8 cellular contexts compared by ENCODE assay signal in the genomic region with DNA sequence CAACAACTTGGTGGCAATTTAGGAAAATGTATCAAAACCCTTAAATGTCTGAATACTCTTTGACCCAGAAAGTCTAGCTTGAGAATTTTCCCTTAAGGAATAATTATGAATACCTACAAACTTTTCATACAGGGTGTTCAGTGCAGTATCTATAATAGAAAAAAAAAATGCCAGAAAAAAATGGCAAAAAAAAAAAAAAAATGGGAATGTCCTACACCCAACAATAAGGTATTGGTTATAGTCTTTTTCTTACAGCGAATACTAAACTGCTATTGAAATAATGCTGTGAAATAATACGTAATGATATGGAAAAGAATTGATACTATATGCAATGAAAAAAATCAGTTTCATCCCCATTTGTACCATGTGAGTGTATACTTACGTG. TPM values are rescaled to one million over a fixed set of nuclear protein-coding genes. Genes with fewer than 3 reads are reported as not detected.
DNase-seq lines count a peak whose midpoint lies in the region; ATAC-seq and TF ChIP-seq lines count a peak whose summit lies in the region.

No MANE protein-coding gene starts in this region.

- peak overlapping the region; percentile 78 for H2AFZ ChIP-seq in neuronal stem cell (ENCODE audit: low read length)

- no peak for DNase-seq in CD4-positive, alpha-beta T cell
- no peak for DNase-seq in NT2/D1 (ENCODE audit: low read depth, low spot score)
- DNase-seq in neuronal stem cell (ENCODE audit: low spot score) = no peak
- DNase-seq in NCI-H510A (lab: John Stamatoyannopoulos, UW) = no peak
- DNase-seq in CD1c-positive myeloid dendritic cell (ENCODE audit: extremely low spot score) = no peak

- no peak overlapping the region for H3K23ac ChIP-seq in neuronal stem cell (ENCODE audit: low read depth, low read length, poor library complexity)

- CTCF ChIA-PET in CD4-positive, alpha-beta T cell (lab: Charles Lee) = interaction anchor here (0.7 to 3.9 kb wide), 22 partner anchors 11 to 281 kb away, joined by 3 to 34 read pairs (median 4); a partner anchor contains a TSS

- WGBS in ectodermal cell, 2 experiments = 95 to 100% methylated on average over 1 to 3 of the region's 3 CpGs
- WGBS in neuronal stem cell (ENCODE audit: extremely low coverage in 2 of 2, insufficient read length in 2 of 2, insufficient replicate concordance in 1 of 2), 2 donors = no CpG with 5 or more reads among the region's 3 CpGs

- no peaks in the 10 kb centered on the region for H3K79me1 ChIP-seq in neuronal stem cell (ENCODE audit: low read depth, low read length)

- H3K27me3 Mint-ChIP-seq in CD4-positive, alpha-beta T cell = no peaks in the 10 kb centered on the region

- TF ChIP-seq CTCF in CD4-positive, alpha-beta T cell (IDR thresholded peaks at IDR 0.05) = no peak

- H3K4me1 Mint-ChIP-seq in CD4-positive, alpha-beta T cell (ENCODE audit: low read depth) = peaks cover 36% of the 10 kb centered on the region

- H4K8ac ChIP-seq in neuronal stem cell (ENCODE audit: low read depth, low read length) = no peak overlapping the region

- no peak overlapping the region for H2BK12ac ChIP-seq in neuronal stem cell (ENCODE audit: low read length)

- peak overlapping the region; percentile 84 for H3K4me2 ChIP-seq in neuronal stem cell (ENCODE audit: insufficient read depth, low read length, poor library complexity, severe bottlenecking)

- H2BK15ac ChIP-seq in neuronal stem cell (ENCODE audit: low read length) = no peak overlapping the region

- H3K36me3 ChIP-seq in NT2/D1 (ENCODE audit: insufficient read depth, insufficient read length, low read length) (no peaks in the 10 kb centered on the region), ectodermal cell (ENCODE audit: control insufficient read depth, insufficient read depth, low read length) (no peaks in the 10 kb centered on the region), neuronal stem cell (replicated peaks in 1 of 2; ENCODE audit: control insufficient read depth in 2 of 2, insufficient read depth in 2 of 2, low read length in 2 of 2) (peaks cover 0 to 7% of the 10 kb centered on the region in 2 donors)

- intact Hi-C loops in CD4-positive, alpha-beta T cell (cut with DNase I, micrococcal nuclease) = loop anchor here (1.0 to 5.0 kb wide), 5 partner anchors 44 to 299 kb away; a partner anchor contains a TSS

- no peak overlapping the region for H2AK5ac ChIP-seq in neuronal stem cell (ENCODE audit: low read depth, low read length)

- peak overlapping the region; percentile 36 for H3K4me3 Mint-ChIP-seq in CD4-positive, alpha-beta T cell

- H3K9me3 Mint-ChIP-seq in CD4-positive, alpha-beta T cell = no peaks in the 10 kb centered on the region

- H3K14ac ChIP-seq in neuronal stem cell (ENCODE audit: low read length) = no peak overlapping the region

- no peaks in the 10 kb centered on the region for H3K9me3 ChIP-seq in CD4-positive, alpha-beta T cell (ENCODE audit: control insufficient read depth, low read length)
- H3K9me3 ChIP-seq in NT2/D1 (ENCODE audit: insufficient read depth, low read length) (peaks cover 6% of the 10 kb centered on the region; the same call in 1 of the 2 replicates), ectodermal cell (ENCODE audit: control insufficient read depth, low read length) (no peaks in the 10 kb centered on the region), neuronal stem cell (replicated peaks in 1 of 2; ENCODE audit: control insufficient read depth in 2 of 2, insufficient read depth in 1 of 2, low read depth in 1 of 2, low read length in 2 of 2) (peaks cover 2 to 4% of the 10 kb centered on the region in 2 donors)

- H4K91ac ChIP-seq in neuronal stem cell (ENCODE audit: low read depth, low read length, poor library complexity) = no peak overlapping the region

- POLR2A ChIA-PET in CD4-positive, alpha-beta T cell (lab: Charles Lee) = interaction anchor here (0.6 to 2.9 kb wide), 8 partner anchors 11 to 166 kb away, joined by 3 to 42 read pairs (median 5); a partner anchor contains a TSS

- H3K27ac ChIP-seq in CD4-positive, alpha-beta T cell (ENCODE audit: low read depth, low read length) = no peak overlapping the region
- H3K27ac ChIP-seq in ectodermal cell (ENCODE audit: insufficient read depth, low read depth, low read length, poor library complexity, severe bottlenecking) (no peak overlapping the region), neuronal stem cell (replicated peaks; ENCODE audit: low read length) (no peak overlapping the region)

- H3K4me1 ChIP-seq in NT2/D1 (ENCODE audit: insufficient read depth, insufficient read length) = no peaks in the 10 kb centered on the region
- no peaks in the 10 kb centered on the region for H3K4me1 ChIP-seq in ectodermal cell (ENCODE audit: control insufficient read depth, insufficient read depth, low read length)
- peaks cover 2 to 3% of the 10 kb centered on the region in 2 donors for H3K4me1 ChIP-seq in neuronal stem cell (ENCODE audit: control insufficient read depth in 2 of 2, insufficient read depth in 1 of 2, low read depth in 1 of 2, low read length in 2 of 2)

- H3K27ac Mint-ChIP-seq in CD4-positive, alpha-beta T cell = no peak overlapping the region

- H2BK120ac ChIP-seq in neuronal stem cell (ENCODE audit: low read depth, low read length) = no peak overlapping the region

- H3K4ac ChIP-seq in neuronal stem cell (ENCODE audit: low read length) = no peak overlapping the region

- H2BK5ac ChIP-seq in neuronal stem cell (ENCODE audit: low read length) = no peak overlapping the region

- H3K9ac ChIP-seq in NT2/D1 (ENCODE audit: insufficient read length, low read depth) = no peak overlapping the region
- no peak overlapping the region for H3K9ac ChIP-seq in neuronal stem cell (ENCODE audit: low read depth, low read length, poor library complexity)

- H3K4me3 ChIP-seq in NT2/D1 (ENCODE audit: insufficient read length, low read depth) (peak overlapping the region; percentile 28), ectodermal cell (ENCODE audit: insufficient read depth, low read depth, low read length) (peak overlapping the region; percentile 10), neuronal stem cell (ENCODE audit: low read length in 2 of 2) (peak overlapping the region in 1 of 2 donors; percentile 18)

- H3K27me3 ChIP-seq in CD4-positive, alpha-beta T cell (ENCODE audit: control insufficient read depth, insufficient read depth, low read length) = no peaks in the 10 kb centered on the region
- H3K27me3 ChIP-seq in NT2/D1 (ENCODE audit: insufficient read depth, insufficient read length) (peaks cover 34% of the 10 kb centered on the region), ectodermal cell (ENCODE audit: control insufficient read depth, insufficient read depth, low read length, poor library complexity, severe bottlenecking) (peaks cover 51% of the 10 kb centered on the region), neuronal stem cell (ENCODE audit: control insufficient read depth in 3 of 3, insufficient read depth in 3 of 3, low read depth in 1 of 3, low read length in 3 of 3) (peaks cover 0 to 3% (median 0%) of the 10 kb centered on the region in 3 experiments)

- no peaks in the 10 kb centered on the region for H3K36me3 Mint-ChIP-seq in CD4-positive, alpha-beta T cell (ENCODE audit: low read depth)

- H3K18ac ChIP-seq in neuronal stem cell (ENCODE audit: low read length) = no peak overlapping the region

- no peak for ATAC-seq in CD4-positive, alpha-beta T cell (ENCODE audit: poor library complexity)
- ATAC-seq in HG03354 (IDR thresholded peaks at IDR 0.05; ENCODE audit: poor library complexity, severe bottlenecking, unreplicated experiment) (no peak), GM21528 (IDR thresholded peaks at IDR 0.05; ENCODE audit: low FRiP score, unreplicated experiment) (no peak)

RNA-seq across cellular contexts. Expression of a gene that starts 44.3 kb away (rescaled TPM):
- 10 to 100 TPM; 73.9 to 78.9 TPM for total RNA-seq in CD4-positive, alpha-beta T cell
- 9.8 TPM for polyA plus RNA-seq in ectodermal cell (2013, experiment 1 of 4)
- polyA plus RNA-seq in ectodermal cell (2013, experiment 2 of 4) = 9.5 TPM
- polyA plus RNA-seq in ectodermal cell (2013, experiment 3 of 4) = 11.5 TPM
- 12.1 TPM for polyA plus RNA-seq in ectodermal cell (2013, experiment 4 of 4)
- polyA plus RNA-seq in neuronal stem cell (2013, experiment 1 of 2) = 12.8 TPM
- 12.7 TPM for polyA plus RNA-seq in neuronal stem cell (2013, experiment 2 of 2)
